In the genomic region with DNA sequence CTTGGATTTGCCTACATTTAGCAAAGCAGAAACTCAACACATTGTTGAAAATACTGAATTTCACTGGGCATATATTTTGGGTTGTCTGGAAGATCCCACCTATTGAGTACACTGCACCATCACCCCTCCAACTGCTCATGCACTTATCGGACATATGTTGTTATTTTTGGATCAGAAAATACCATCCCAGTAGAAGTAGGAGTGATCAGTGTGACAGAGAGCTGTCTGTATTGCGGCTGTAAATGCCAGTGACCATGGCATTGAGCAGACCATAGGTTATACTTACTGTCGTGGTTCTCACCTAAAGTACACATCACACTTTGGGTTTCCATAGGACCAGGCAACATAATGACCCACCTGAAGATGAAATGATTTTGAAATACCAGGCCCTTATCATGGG, we compare ENCODE assay signal across 26 cellular contexts.
"Had no signal": no experiment of that assay in that cellular context is flagged by ENCODE, and none has a peak within 500 bp of the region (broad histone marks: within the 10 kb centered on the region; RNA-seq: fewer than 3 reads in every experiment).

No MANE protein-coding gene starts in this region.

- H3K4me1 ChIP-seq: pancreas, prostate gland, testis, upper lobe of left lung had no signal

- ATAC-seq: left lobe of liver; naive thymus-derived CD4-positive, alpha-beta T cell; natural killer cell treated with Interleukin-12 subunit alpha and Interleukin-12 subunit beta and Interleukin-15 and Interleukin-18, amount 100 ng/mL, for 72 hours; pancreas; sciatic nerve; stimulated activated naive B cell treated with anti-CD40 and anti-IgM and Interleukin-4, amounts not matched to agents 10 μg/mL and 1 μg/mL and 100 μg/mL, for 72 hours; stimulated activated naive CD8-positive, alpha-beta T cell treated with anti-CD3 and anti-CD28 coated beads, Interleukin-15, Interleukin-2, amounts not matched to agents 100 U/mL and 50 U/mL, for 24 hours had no signal

- H3K4me3 ChIP-seq: heart right ventricle, hepatocyte, lung, pancreas, prostate gland, skin epidermis, stomach, testis, thyroid gland, transverse colon, upper lobe of left lung, vagina had no signal

- H3K4me2 ChIP-seq: hepatocyte had no signal

- H3K9me3 ChIP-seq: heart right ventricle, pancreas, prostate gland, stomach, testis, thyroid gland, transverse colon, upper lobe of left lung, vagina had no signal

- DNase-seq: heart right ventricle; islet precursor cell; mesendoderm; naive thymus-derived CD4-positive, alpha-beta T cell; nucleus accumbens; pancreas; posterior cingulate gyrus; stimulated activated CD4-positive, alpha-beta T cell treated with anti-CD3 and anti-CD28 coated beads, Interleukin-12 subunit alpha, Interleukin-12 subunit beta, amount 100 ng/mL, for 4 hours; stimulated activated CD4-positive, alpha-beta T cell treated with anti-CD3 and anti-CD28 coated beads, Interleukin-15, amount 100 ng/mL, for 24 hours; stimulated activated CD4-positive, alpha-beta T cell treated with anti-CD3 and anti-CD28 coated beads, Interleukin-2, amount 100 ng/mL, for 24 hours; stimulated activated CD4-positive, alpha-beta T cell treated with anti-CD3 and anti-CD28 coated beads, Interleukin-4, amount 100 ng/mL, for 1 hour; stimulated activated naive B cell treated with anti-CD40 and anti-IgM and Interleukin-4, amounts not matched to agents 10 μg/mL and 1 μg/mL and 100 μg/mL, for 72 hours; stimulated activated naive CD8-positive, alpha-beta T cell treated with anti-CD3 and anti-CD28 coated beads, Interleukin-15, Interleukin-2, amounts not matched to agents 100 U/mL and 50 U/mL, for 24 hours; stomach; testis; thyroid gland; transverse colon; upper lobe of left lung had no signal

- H3K79me2 ChIP-seq: hepatocyte had no signal

- H3K27ac ChIP-seq: hepatocyte, pancreas, prostate gland, skin epidermis, stomach, testis, thyroid gland, transverse colon, upper lobe of left lung, vagina had no signal

- H2AFZ ChIP-seq: hepatocyte had no signal

- H3K36me3 ChIP-seq: heart right ventricle, pancreas, prostate gland, stomach, thyroid gland, transverse colon, upper lobe of left lung, vagina had no signal

- H3K27me3 ChIP-seq: heart right ventricle, hepatocyte, pancreas, stomach, testis, thyroid gland, transverse colon, upper lobe of left lung, vagina had no signal
